ENCODE assay signal across 8 cellular contexts in genomic region chr16:70437017-70437581, GRCh38. TPM values are rescaled to one million over a fixed set of nuclear protein-coding genes. Genes with fewer than 3 reads are reported as not detected.
DNase-seq lines count a peak whose midpoint lies in the region; ATAC-seq and TF ChIP-seq lines count a peak whose summit lies in the region.

No MANE protein-coding gene starts in this region.

- no peaks in the 10 kb centered on the region for H3K27me3 ChIP-seq in skeletal muscle tissue (ENCODE audit: control insufficient read depth in 3 of 3, insufficient read depth in 3 of 3, low read length in 3 of 3)

- peaks cover 6% of the 10 kb centered on the region for H3K36me3 Mint-ChIP-seq in activated CD8-positive, alpha-beta memory T cell treated with anti-CD3 and anti-CD28 coated beads, Interleukin-2, amount 10 ng/mL, durations not matched to agents 7 days and 5 days

- no peak for DNase-seq in activated CD8-positive, alpha-beta memory T cell treated with anti-CD3 and anti-CD28 coated beads, Interleukin-2, amount 10 ng/mL, durations not matched to agents 7 days and 5 days
- no peak for DNase-seq in activated CD8-positive, alpha-beta memory T cell treated with anti-CD3 and anti-CD28 coated beads, Interleukin-2, amount 50 U/mL, for 4 hours
- peak; percentile 97 for DNase-seq in RPMI7951 (ENCODE audit: low read depth)
- peak; percentile 85 for DNase-seq in fibroblast of gingiva (ENCODE audit: low read depth)
- no peak for DNase-seq in pons (ENCODE audit: low spot score)

- CTCF ChIA-PET in activated CD8-positive, alpha-beta memory T cell treated with anti-CD3 and anti-CD28 coated beads, Interleukin-2, amount 10 ng/mL, durations not matched to agents 7 days and 5 days (lab: Charles Lee), result interaction anchor here (0.7 to 1.2 kb wide), 2 partner anchors 57 to 67 kb away, joined by 3 to 4 read pairs; no protein-coding TSS in a partner anchor

- H3K4me3 Mint-ChIP-seq in activated CD8-positive, alpha-beta memory T cell treated with anti-CD3 and anti-CD28 coated beads, Interleukin-2, amount 10 ng/mL, durations not matched to agents 7 days and 5 days, result peak overlapping the region; percentile 85

- H3K9me3 Mint-ChIP-seq in activated CD8-positive, alpha-beta memory T cell treated with anti-CD3 and anti-CD28 coated beads, Interleukin-2, amount 10 ng/mL, durations not matched to agents 7 days and 5 days (ENCODE audit: low read depth), result no peaks in the 10 kb centered on the region

- peak overlapping the region; percentile 77 to 88 (median 84) for H3K9ac ChIP-seq in skeletal muscle tissue (ENCODE audit: low read depth in 1 of 3, low read length in 3 of 3)

- H3K4me3 ChIP-seq in skeletal muscle tissue (ENCODE audit: low read length in 3 of 3), result peak overlapping the region; percentile 17 to 91 (median 89)

- peak overlapping the region; percentile 56 for H3K27ac ChIP-seq in skeletal muscle tissue (ENCODE audit: low read depth, low read length)

- no peak for TF ChIP-seq POLR2A in GM18505 (IDR thresholded peaks at IDR 0.05; ENCODE audit: borderline replicate concordance, extremely low read depth, insufficient read depth, insufficient read length)

- H3K4me1 ChIP-seq in skeletal muscle tissue (ENCODE audit: control insufficient read depth in 3 of 3, insufficient read depth in 3 of 3, low read length in 3 of 3), result peaks cover 57 to 63% (median 59%) of the 10 kb centered on the region in 3 donors

- peaks cover 39% of the 10 kb centered on the region for H3K4me1 Mint-ChIP-seq in activated CD8-positive, alpha-beta memory T cell treated with anti-CD3 and anti-CD28 coated beads, Interleukin-2, amount 10 ng/mL, durations not matched to agents 7 days and 5 days

- no peaks in the 10 kb centered on the region for H3K36me3 ChIP-seq in skeletal muscle tissue (ENCODE audit: control insufficient read depth in 3 of 3, insufficient read depth in 3 of 3, low read length in 3 of 3)

- no peaks in the 10 kb centered on the region for H3K27me3 Mint-ChIP-seq in activated CD8-positive, alpha-beta memory T cell treated with anti-CD3 and anti-CD28 coated beads, Interleukin-2, amount 10 ng/mL, durations not matched to agents 7 days and 5 days

- H3K9me3 ChIP-seq in skeletal muscle tissue (ENCODE audit: control insufficient read depth in 3 of 3, low read length in 3 of 3), result no peaks in the 10 kb centered on the region

- no peak for ATAC-seq in activated CD8-positive, alpha-beta memory T cell treated with anti-CD3 and anti-CD28 coated beads, Interleukin-2, amount 10 ng/mL, durations not matched to agents 7 days and 5 days
- no peak for ATAC-seq in GM18505 (IDR thresholded peaks at IDR 0.05; ENCODE audit: unreplicated experiment)
- ATAC-seq in GM21576 (IDR thresholded peaks at IDR 0.05; ENCODE audit: unreplicated experiment), result no peak

- no peak overlapping the region for H3K27ac Mint-ChIP-seq in activated CD8-positive, alpha-beta memory T cell treated with anti-CD3 and anti-CD28 coated beads, Interleukin-2, amount 10 ng/mL, durations not matched to agents 7 days and 5 days

RNA-seq across cellular contexts. Expression of gene ST3GAL2, which starts 1.8 kb away (rescaled TPM):
- total RNA-seq in activated CD8-positive, alpha-beta memory T cell treated with anti-CD3 and anti-CD28 coated beads, Interleukin-2, amount 10 ng/mL, durations not matched to agents 7 days and 5 days, result 10 to 100 TPM; 23.6 to 34.2 TPM
- total RNA-seq in RPMI7951 (2014; rRNA removed; shearing (Covaris generic)), result 18.5 and 26.6 TPM in 2 replicates
- total RNA-seq in skeletal muscle tissue, result 24.5 TPM

RNA-seq across cellular contexts. Expression of gene FCSK, which starts 17.3 kb away (rescaled TPM):
- 10 to 100 TPM; 17.8 to 20.9 TPM for total RNA-seq in activated CD8-positive, alpha-beta memory T cell treated with anti-CD3 and anti-CD28 coated beads, Interleukin-2, amount 10 ng/mL, durations not matched to agents 7 days and 5 days
- 3.9 and 6.4 TPM in 2 replicates for total RNA-seq in RPMI7951 (2014; rRNA removed; shearing (Covaris generic))
- total RNA-seq in skeletal muscle tissue, result 6.8 TPM

Comparison
In these comparisons a context has a peak if more than half of its experiments do, and no peak if none do; other contexts are left out.
1. DNase-seq: peak in RPMI7951 (single experiment) and fibroblast of gingiva (single experiment); none in activated CD8-positive, alpha-beta memory T cell treated with anti-CD3 and anti-CD28 coated beads, Interleukin-2, amount 10 ng/mL, durations not matched to agents 7 days and 5 days (single experiment), activated CD8-positive, alpha-beta memory T cell treated with anti-CD3 and anti-CD28 coated beads, Interleukin-2, amount 50 U/mL, for 4 hours (single experiment) and pons (single experiment).